Comparison of ENCODE assay signal across 15 cellular contexts in genomic region chr3:187798126-187798525, GRCh38. TPM values are rescaled to one million over a fixed set of nuclear protein-coding genes. Genes with fewer than 3 reads are reported as not detected.
DNase-seq lines count a peak whose midpoint lies in the region; ATAC-seq and TF ChIP-seq lines count a peak whose summit lies in the region.
"Had no signal": no experiment of that assay in that cellular context is flagged by ENCODE, and none has a peak within 500 bp of the region (broad histone marks: within the 10 kb centered on the region; RNA-seq: fewer than 3 reads in every experiment).

No MANE protein-coding gene starts in this region.

- H3K4me3 Mint-ChIP-seq in activated T-helper 2 cell treated with anti-CD3 and anti-CD28 coated beads, Interferon-gamma antibody, Interleukin-2, Interleukin-4, amounts not matched to agents 10 μg/mL and 5 μg/mL and 100 μg/mL, durations not matched to agents 14 hours and 24 hours and 36 hours (ENCODE audit: low read depth): peak overlapping the region; percentile 13

- peaks cover 13 to 28% of the 10 kb centered on the region in 2 donors for H3K9me3 Mint-ChIP-seq in activated naive CD4-positive, alpha-beta T cell treated with anti-CD3 and anti-CD28 coated beads, Interleukin-2, amount 50 U/mL, for 72 hours
- H3K9me3 Mint-ChIP-seq in activated T-helper 2 cell treated with anti-CD3 and anti-CD28 coated beads, Interferon-gamma antibody, Interleukin-2, Interleukin-4, amounts not matched to agents 10 μg/mL and 5 μg/mL and 100 μg/mL, durations not matched to agents 14 hours and 24 hours and 36 hours: peaks cover 25% of the 10 kb centered on the region

- H3K27ac ChIP-seq in esophagus squamous epithelium: no peak overlapping the region
- H3K27ac ChIP-seq: prostate gland, thyroid gland had no signal

- H3K36me3 ChIP-seq in esophagus squamous epithelium: no peaks in the 10 kb centered on the region
- H3K36me3 ChIP-seq: heart left ventricle, prostate gland, thyroid gland had no signal

- H3K4me1 ChIP-seq in esophagus squamous epithelium: peaks cover 0 to 34% (median 10%) of the 10 kb centered on the region in 3 donors
- H3K4me1 ChIP-seq: prostate gland had no signal

- WGBS in esophagus squamous epithelium, 2 donors: 83 to 93% methylated on average over 1 of the region's 1 CpG

- peaks cover 14 to 60% of the 10 kb centered on the region in 2 donors for H3K36me3 Mint-ChIP-seq in activated naive CD4-positive, alpha-beta T cell treated with anti-CD3 and anti-CD28 coated beads, Interleukin-2, amount 50 U/mL, for 72 hours
- peaks cover 32% of the 10 kb centered on the region for H3K36me3 Mint-ChIP-seq in activated T-helper 2 cell treated with anti-CD3 and anti-CD28 coated beads, Interferon-gamma antibody, Interleukin-2, Interleukin-4, amounts not matched to agents 10 μg/mL and 5 μg/mL and 100 μg/mL, durations not matched to agents 14 hours and 24 hours and 36 hours (ENCODE audit: low read depth)

- no peaks in the 10 kb centered on the region for H3K27me3 ChIP-seq in esophagus squamous epithelium
- H3K27me3 ChIP-seq: heart left ventricle, thyroid gland had no signal

- no peak for ATAC-seq in activated naive CD4-positive, alpha-beta T cell treated with anti-CD3 and anti-CD28 coated beads, Interleukin-2, amount 50 U/mL, for 72 hours
- ATAC-seq: heart left ventricle had no signal

- no peak overlapping the region for H3K4me3 ChIP-seq in esophagus squamous epithelium
- H3K4me3 ChIP-seq: heart left ventricle, prostate gland, thyroid gland had no signal

- H3K27me3 Mint-ChIP-seq in activated T-helper 2 cell treated with anti-CD3 and anti-CD28 coated beads, Interferon-gamma antibody, Interleukin-2, Interleukin-4, amounts not matched to agents 10 μg/mL and 5 μg/mL and 100 μg/mL, durations not matched to agents 14 hours and 24 hours and 36 hours (ENCODE audit: low read depth): no peaks in the 10 kb centered on the region

- intact Hi-C loops in activated T-helper 2 cell treated with anti-CD3 and anti-CD28 coated beads, Interferon-gamma antibody, Interleukin-2, Interleukin-4, amounts not matched to agents 10 μg/mL and 5 μg/mL and 100 μg/mL, durations not matched to agents 14 hours and 24 hours and 36 hours (cut with micrococcal nuclease): no loop called here
- intact Hi-C loops in esophagus squamous epithelium (cut with DNase I): no loop called here

- H3K4me1 Mint-ChIP-seq in activated T-helper 2 cell treated with anti-CD3 and anti-CD28 coated beads, Interferon-gamma antibody, Interleukin-2, Interleukin-4, amounts not matched to agents 10 μg/mL and 5 μg/mL and 100 μg/mL, durations not matched to agents 14 hours and 24 hours and 36 hours (ENCODE audit: low read depth): peaks cover 65% of the 10 kb centered on the region

- H3K9me3 ChIP-seq in esophagus squamous epithelium: no peaks in the 10 kb centered on the region
- H3K9me3 ChIP-seq: heart left ventricle, prostate gland, thyroid gland had no signal

- peak overlapping the region; percentile 63 to 95 for H3K27ac Mint-ChIP-seq in activated naive CD4-positive, alpha-beta T cell treated with anti-CD3 and anti-CD28 coated beads, Interleukin-2, amount 50 U/mL, for 72 hours
- H3K27ac Mint-ChIP-seq in activated T-helper 2 cell treated with anti-CD3 and anti-CD28 coated beads, Interferon-gamma antibody, Interleukin-2, Interleukin-4, amounts not matched to agents 10 μg/mL and 5 μg/mL and 100 μg/mL, durations not matched to agents 14 hours and 24 hours and 36 hours: peak overlapping the region; percentile 87

- no peak for DNase-seq in activated naive CD4-positive, alpha-beta T cell treated with anti-CD3 and anti-CD28 coated beads, Interleukin-2, amount 50 U/mL, for 72 hours (ENCODE audit: low spot score in 2 of 2)
- no peak for DNase-seq in activated naive CD4-positive, alpha-beta T cell treated with Interleukin-2 at 50 U/mL for 16 hours
- DNase-seq in NCI-H524 (lab: John Stamatoyannopoulos, UW) (peak; percentile 64 to 91), nucleus accumbens (lab: John Stamatoyannopoulos, UW) (no peak), esophagus squamous epithelium (lab: John Stamatoyannopoulos, UW) (no peak), NCI-H345 (lab: John Stamatoyannopoulos, UW) (no peak), DMS53 (lab: John Stamatoyannopoulos, UW) (no peak)
- DNase-seq in activated T-helper 2 cell treated with anti-CD3 and anti-CD28 coated beads, Interferon-gamma antibody, Interleukin-2, Interleukin-4, amounts not matched to agents 10 μg/mL and 5 μg/mL and 100 μg/mL, durations not matched to agents 14 hours and 24 hours and 36 hours (ENCODE audit: low spot score): no peak
- DNase-seq: amniotic stem cell, heart left ventricle, kidney glomerular epithelial cell, NCI-H1048, NCI-H446, thyroid gland had no signal

- TF ChIP-seq CTCF in esophagus squamous epithelium (IDR thresholded peaks at IDR 0.05): no peak

- no peak for TF ChIP-seq POLR2A in esophagus squamous epithelium (IDR thresholded peaks at IDR 0.05)

RNA-seq across cellular contexts. Expression of gene BCL6, which starts 52.9 kb away (rescaled TPM):
- 100 to 1,000 TPM; 103 to 114 TPM for total RNA-seq in activated naive CD4-positive, alpha-beta T cell treated with anti-CD3 and anti-CD28 coated beads, Interleukin-2, amount 50 U/mL, for 72 hours
- 12.0 and 16.5 TPM in 2 replicates for total RNA-seq in activated T-helper 2 cell treated with anti-CD3 and anti-CD28 coated beads, Interferon-gamma antibody, Interleukin-2, Interleukin-4, amounts not matched to agents 10 μg/mL and 5 μg/mL and 100 μg/mL, durations not matched to agents 14 hours and 24 hours and 36 hours
- 10 to 100 TPM; 30.8 to 94.4 (median 42.6) TPM for total RNA-seq in esophagus squamous epithelium

Comparison
In these comparisons a context has a peak if more than half of its experiments do, and no peak if none do; other contexts are left out.
1. DNase-seq: peak in NCI-H524 (2 of 2); none in activated naive CD4-positive, alpha-beta T cell treated with anti-CD3 and anti-CD28 coated beads, Interleukin-2, amount 50 U/mL, for 72 hours (0 of 2), activated naive CD4-positive, alpha-beta T cell treated with Interleukin-2 at 50 U/mL for 16 hours (single experiment), activated T-helper 2 cell treated with anti-CD3 and anti-CD28 coated beads, Interferon-gamma antibody, Interleukin-2, Interleukin-4, amounts not matched to agents 10 μg/mL and 5 μg/mL and 100 μg/mL, durations not matched to agents 14 hours and 24 hours and 36 hours (single experiment), nucleus accumbens (0 of 56), esophagus squamous epithelium (single experiment), NCI-H345 (single experiment) and DMS53 (single experiment).